ENCODE assay signal across 10 cellular contexts in genomic region chr16:66927012-66927436, GRCh38. TPM values are rescaled to one million over a fixed set of nuclear protein-coding genes. Genes with fewer than 3 reads are reported as not detected.
DNase-seq lines count a peak whose midpoint lies in the region; ATAC-seq, FAIRE-seq and TF ChIP-seq lines count a peak whose summit lies in the region.
"Had no signal": no experiment of that assay in that cellular context is flagged by ENCODE, and none has a peak within 500 bp of the region (broad histone marks: within the 10 kb centered on the region; RNA-seq: fewer than 3 reads in every experiment).

No MANE protein-coding gene starts in this region.

- H3K36me3 ChIP-seq in BE2C (no peaks in the 10 kb centered on the region), K562 (ENCODE audit: control insufficient read depth, insufficient read depth, low read length) (peaks cover 8% of the 10 kb centered on the region; the same call in 2 of the 3 replicates), left lung (peaks cover 0 to 6% of the 10 kb centered on the region in 2 donors), neuronal stem cell (replicated peaks in 1 of 2; ENCODE audit: control insufficient read depth in 2 of 2, insufficient read depth in 2 of 2, low read length in 2 of 2) (peaks cover 0 to 5% of the 10 kb centered on the region in 2 donors)

- H3K4me1 ChIP-seq in BE2C (peaks cover 16% of the 10 kb centered on the region), K562 (replicated peaks in 1 of 2; ENCODE audit: control insufficient read depth in 2 of 2, insufficient read depth in 2 of 2, low read length in 2 of 2) (peaks cover 0 to 26% of the 10 kb centered on the region in 2 experiments; a peak in 4 of 5 replicates), left lung (peaks cover 21 to 52% of the 10 kb centered on the region in 2 donors), neuronal stem cell (ENCODE audit: control insufficient read depth in 2 of 2, insufficient read depth in 1 of 2, low read depth in 1 of 2, low read length in 2 of 2) (peaks cover 2 to 27% of the 10 kb centered on the region in 2 donors)

- 17% methylated on average over 2 of the region's 2 CpGs for WGBS in K562 (ENCODE audit: insufficient coverage, low coverage, missing lambda C conversion rate)
- no CpG with 5 or more reads among the region's 2 CpGs for WGBS in neuronal stem cell (ENCODE audit: extremely low coverage in 2 of 2, insufficient read length in 2 of 2, insufficient replicate concordance in 1 of 2), 2 donors

- H2AFZ ChIP-seq in K562 (ENCODE audit: low read depth, low read length) (no peak overlapping the region), neuronal stem cell (ENCODE audit: low read length) (no peak overlapping the region)

- H2BK15ac ChIP-seq in neuronal stem cell (ENCODE audit: low read length), result no peak overlapping the region

- no peak for TF ChIP-seq CTCF in BE2C (IDR thresholded peaks at IDR 0.05; ENCODE audit: low read depth, low read length)
- no peak for TF ChIP-seq CTCF in K562 (IDR thresholded peaks at IDR 0.05 in 2 of 3, conservative IDR thresholded peaks at IDR 0.05 in 1 of 3; ENCODE audit: insufficient read depth in 2 of 3, low read depth in 1 of 3, low read length in 3 of 3)
- TF ChIP-seq CTCF in left lung (IDR thresholded peaks at IDR 0.05), result no peak

- no peak overlapping the region for H2BK120ac ChIP-seq in neuronal stem cell (ENCODE audit: low read depth, low read length)

- TF ChIP-seq POLR2A in K562 (conservative IDR thresholded peaks at IDR 0.05), result no peak

- no peak overlapping the region for H3K4me3 ChIP-seq in BE2C (ENCODE audit: low read depth, low read length)
- H3K4me3 ChIP-seq in K562, result no peak overlapping the region
- H3K4me3 ChIP-seq in left lung, result no peak overlapping the region
- H3K4me3 ChIP-seq in neuronal stem cell (ENCODE audit: low read length in 2 of 2), result no peak overlapping the region

- H4K20me1 ChIP-seq in K562 (replicated peaks; ENCODE audit: control insufficient read depth, insufficient read depth, low read length), result no peaks in the 10 kb centered on the region

- no peak overlapping the region for H4K8ac ChIP-seq in neuronal stem cell (ENCODE audit: low read depth, low read length)

- in situ Hi-C loops in K562 (cut with MboI), result no loop called here

- H3K27me3 ChIP-seq in BE2C (peaks cover 5% of the 10 kb centered on the region; the same call in 1 of the 2 replicates), K562 (ENCODE audit: control insufficient read depth in 2 of 2, insufficient read depth in 2 of 2, low read length in 2 of 2) (peaks cover 4 to 27% of the 10 kb centered on the region in 2 experiments; a peak in 2 of 5 replicates), left lung (peaks cover 0 to 47% of the 10 kb centered on the region in 2 donors), neuronal stem cell (ENCODE audit: control insufficient read depth in 3 of 3, insufficient read depth in 3 of 3, low read depth in 1 of 3, low read length in 3 of 3) (peaks cover 12 to 44% (median 37%) of the 10 kb centered on the region in 3 experiments)

- TF ChIP-seq EP300 in K562 (IDR thresholded peaks at IDR 0.05; ENCODE audit: low read length), result no peak

- no peak overlapping the region for H2AK5ac ChIP-seq in neuronal stem cell (ENCODE audit: low read depth, low read length)

- H3K79me2 ChIP-seq in K562 (ENCODE audit: control insufficient read depth, insufficient read depth, low read length), result no peaks in the 10 kb centered on the region

- no peak overlapping the region for H2BK5ac ChIP-seq in neuronal stem cell (ENCODE audit: low read length)

- POLR2A ChIA-PET in K562 (lab: Yijun Ruan, JAX), result interaction anchor here (1.3 to 3.0 kb wide), 3 partner anchors 11 to 32 kb away, joined by 4 to 15 read pairs (median 10); no protein-coding TSS in a partner anchor

- no peak overlapping the region for H4K91ac ChIP-seq in neuronal stem cell (ENCODE audit: low read depth, low read length, poor library complexity)

- H3K9me1 ChIP-seq in K562 (ENCODE audit: control insufficient read depth, insufficient read depth, low read length), result no peaks in the 10 kb centered on the region

- H2BK12ac ChIP-seq in neuronal stem cell (ENCODE audit: low read length), result no peak overlapping the region

- CTCF ChIA-PET in K562 (lab: Yijun Ruan, JAX; ENCODE audit: low intra/inter-chr PET ratio), result interaction anchor here (3.6 kb wide), 1 partner anchor 31 kb away, joined by 41 read pairs; no protein-coding TSS in a partner anchor

- H3K4ac ChIP-seq in neuronal stem cell (ENCODE audit: low read length), result no peak overlapping the region

- BruUV-seq in K562 (replicated peaks; lab: Mats Ljungman, UMichigan), result no TSS peak

- no peaks in the 10 kb centered on the region for H3K79me1 ChIP-seq in neuronal stem cell (ENCODE audit: low read depth, low read length)

- intact Hi-C loops in K562 (cut with micrococcal nuclease), result loop anchor here (5.0 kb wide), 1 partner anchor 520 kb away; no protein-coding TSS in a partner anchor
- intact Hi-C loops in left lung (cut with DNase I), result no loop called here

- H3K4me2 ChIP-seq in K562 (ENCODE audit: insufficient read depth, low read length) (no peak overlapping the region), neuronal stem cell (ENCODE audit: insufficient read depth, low read length, poor library complexity, severe bottlenecking) (no peak overlapping the region)

- TF ChIP-seq RAD21 in K562 (CRISPR knock-in tag; conservative IDR thresholded peaks at IDR 0.05 in 1 of 2, IDR thresholded peaks at IDR 0.05 in 1 of 2), result no peak

- H3K18ac ChIP-seq in neuronal stem cell (ENCODE audit: low read length), result no peak overlapping the region

- FAIRE-seq in K562 (lab: Jason Lieb, UNC), result no peak

- H3K14ac ChIP-seq in neuronal stem cell (ENCODE audit: low read length), result no peak overlapping the region

- H3K27ac ChIP-seq in K562 (ENCODE audit: extremely low read depth, low read depth, low read length) (no peak overlapping the region), left lung (peak overlapping the region; percentile 63 to 72), neuronal stem cell (replicated peaks; ENCODE audit: low read length) (no peak overlapping the region)

- ATAC-seq in K562, result no peak
- ATAC-seq in left lung, result peak; percentile 67
- ATAC-seq in GM21381 (IDR thresholded peaks at IDR 0.05; ENCODE audit: unreplicated experiment), result no peak

- no peak overlapping the region for H3K23ac ChIP-seq in neuronal stem cell (ENCODE audit: low read depth, low read length, poor library complexity)

- H3K9me3 ChIP-seq in BE2C (no peaks in the 10 kb centered on the region), K562 (replicated peaks; ENCODE audit: control insufficient read depth, insufficient read depth, low read depth, low read length) (no peaks in the 10 kb centered on the region), left lung (no peaks in the 10 kb centered on the region), neuronal stem cell (replicated peaks in 1 of 2; ENCODE audit: control insufficient read depth in 2 of 2, insufficient read depth in 1 of 2, low read depth in 1 of 2, low read length in 2 of 2) (no peaks in the 10 kb centered on the region)

- H3K9ac ChIP-seq in K562 (ENCODE audit: insufficient read depth in 1 of 2, low read depth in 2 of 2, low read length in 2 of 2) (0 out of 4 replicates have a peak overlapping the region, but pooled peaks of 1 of the 2 experiments have one; percentile 5), neuronal stem cell (ENCODE audit: low read depth, low read length, poor library complexity) (no peak overlapping the region)

- DNase-seq in BE2C (peak; percentile 38), HS-5 (ENCODE audit: low read depth) (peak; percentile 75), K562 (ENCODE audit: extremely low read depth in 1 of 4, low spot score in 3 of 4) (no peak), left lung (peak in 1 of 2 donors; percentile 80), SHP77 treated with DMSO at 0.1 percent for 48 hours (lab: John Stamatoyannopoulos, UW) (no peak), neuronal stem cell (ENCODE audit: low spot score) (no peak)
- DNase-seq in stimulated activated CD4-positive, alpha-beta T cell treated with anti-CD3 and anti-CD28 coated beads, Interleukin-15, amount 100 ng/mL, for 24 hours, result no peak
- DNase-seq: activated naive CD8-positive, alpha-beta T cell treated with anti-CD3 and anti-CD28 coated beads, Interleukin-2, amount 10 ng/mL, durations not matched to agents 7 days and 5 days; NCI-H2171 had no signal

RNA-seq across cellular contexts. Expression of gene RRAD, which starts 1.7 kb away (rescaled TPM):
- polyA plus RNA-seq in BE2C (2012; ENCODE audit: insufficient read depth, insufficient read length, low read depth), result 15.8 TPM
- total RNA-seq in K562 (2011; cell fraction: chromatin; rRNA removed; ENCODE audit: low replicate concordance), result not detected in 2 replicates
- 0.79 and 1.2 TPM in 2 replicates for total RNA-seq in K562 (2011; cell fraction: nucleolus; rRNA removed)
- total RNA-seq in K562 (2011; cell fraction: nucleoplasm; rRNA removed), result 0.44 TPM in 1 of 2 replicates, not detected in the other
- total RNA-seq in K562 (2014; rRNA removed) (0.09 and 0.12 TPM in 2 replicates), K562 (2014; rRNA removed; fragmentation: Illumina TruSeq; extraction: Trizol) (not detected in 2 replicates), K562 (2015; rRNA removed; fragmentation: Illumina TruSeq; extraction: Trizol) (not detected in 2 replicates), K562 (2021) (0.13 and 0.16 TPM in 2 replicates), left lung (10 to 100 TPM in 1 of 2 donors, 1 to 10 TPM in 1; 8.2 to 31.8 TPM)
- polyA plus RNA-seq in K562 (2011; rRNA removed) (0.05 and 0.20 TPM in 2 replicates), K562 (2014; fragmentation: Illumina TruSeq; extraction: Trizol) (not detected in 2 replicates), K562 (2014; fragmentation: Nextera tagmentation; extraction: Ambion mirVana) (not detected), K562 (2014; rRNA removed) (0.12 TPM in 1 of 2 replicates, not detected in the other)
- 0.28 and 0.65 TPM in 2 replicates for polyA plus RNA-seq in K562 (2011; cell fraction: cytosol; rRNA removed)
- 0.20 and 0.71 TPM in 2 replicates for polyA plus RNA-seq in K562 (2011; cell fraction: nucleus; rRNA removed)
- polyA plus RNA-seq in K562 (2012), result 0.12 and 1.1 TPM in 2 replicates
- 0.14 TPM in 1 of 2 replicates, not detected in the other for polyA minus RNA-seq in K562 (2011; rRNA and poly(A)+ RNA removed)
- 0.95 TPM in 1 of 2 replicates, not detected in the other for polyA minus RNA-seq in K562 (2011; cell fraction: cytosol; rRNA and poly(A)+ RNA removed)
- 0.22 TPM in 1 of 2 replicates, not detected in the other for polyA minus RNA-seq in K562 (2011; cell fraction: nucleus; rRNA and poly(A)+ RNA removed)
- 0.32 TPM for polyA plus RNA-seq in neuronal stem cell (2013, experiment 1 of 2)
- polyA plus RNA-seq in neuronal stem cell (2013, experiment 2 of 2), result 0.30 TPM

RNA-seq across cellular contexts. Expression of gene CIAO2B, which starts 7.2 kb away (rescaled TPM):
- 878 TPM for polyA plus RNA-seq in BE2C (2012; ENCODE audit: insufficient read depth, insufficient read length, low read depth)
- 10.4 and 40.1 TPM in 2 replicates for total RNA-seq in K562 (2011; cell fraction: chromatin; rRNA removed; ENCODE audit: low replicate concordance)
- 65.7 and 75.7 TPM in 2 replicates for total RNA-seq in K562 (2011; cell fraction: nucleolus; rRNA removed)
- total RNA-seq in K562 (2011; cell fraction: nucleoplasm; rRNA removed), result 39.2 and 45.6 TPM in 2 replicates
- 147 and 189 TPM in 2 replicates for total RNA-seq in K562 (2014; rRNA removed)
- 57.6 and 86.8 TPM in 2 replicates for total RNA-seq in K562 (2014; rRNA removed; fragmentation: Illumina TruSeq; extraction: Trizol)
- 104 and 111 TPM in 2 replicates for total RNA-seq in K562 (2015; rRNA removed; fragmentation: Illumina TruSeq; extraction: Trizol)
- total RNA-seq in K562 (2021), result 99.4 and 104 TPM in 2 replicates
- 146 and 161 TPM in 2 replicates for polyA plus RNA-seq in K562 (2011; rRNA removed)
- polyA plus RNA-seq in K562 (2011; cell fraction: cytosol; rRNA removed), result 295 and 471 TPM in 2 replicates
- polyA plus RNA-seq in K562 (2011; cell fraction: nucleus; rRNA removed), result 117 and 133 TPM in 2 replicates
- 198 and 206 TPM in 2 replicates for polyA plus RNA-seq in K562 (2012)
- 113 and 154 TPM in 2 replicates for polyA plus RNA-seq in K562 (2014; fragmentation: Illumina TruSeq; extraction: Trizol)
- 100 to 1,000 TPM; 104 to 122 TPM for polyA plus RNA-seq in K562 (2014; fragmentation: Nextera tagmentation; extraction: Ambion mirVana)
- polyA plus RNA-seq in K562 (2014; rRNA removed), result 182 and 250 TPM in 2 replicates
- 67.2 and 95.6 TPM in 2 replicates for polyA minus RNA-seq in K562 (2011; rRNA and poly(A)+ RNA removed)
- polyA minus RNA-seq in K562 (2011; cell fraction: cytosol; rRNA and poly(A)+ RNA removed), result 68.9 and 80.4 TPM in 2 replicates
- polyA minus RNA-seq in K562 (2011; cell fraction: nucleus; rRNA and poly(A)+ RNA removed), result 16.6 and 19.4 TPM in 2 replicates
- total RNA-seq in left lung, result 10 to 100 TPM; 81.7 to 82.5 TPM
- 93.4 TPM for polyA plus RNA-seq in neuronal stem cell (2013, experiment 1 of 2)
- polyA plus RNA-seq in neuronal stem cell (2013, experiment 2 of 2), result 91.2 TPM

RNA-seq across cellular contexts. Expression of gene CES2, which starts 8.3 kb away (rescaled TPM):
- 49.5 TPM for polyA plus RNA-seq in BE2C (2012; ENCODE audit: insufficient read depth, insufficient read length, low read depth)
- total RNA-seq in K562 (2011; cell fraction: chromatin; rRNA removed; ENCODE audit: low replicate concordance), result 47.2 and 114 TPM in 2 replicates
- total RNA-seq in K562 (2011; cell fraction: nucleolus; rRNA removed), result 82.2 and 90.6 TPM in 2 replicates
- total RNA-seq in K562 (2011; cell fraction: nucleoplasm; rRNA removed), result 50.4 and 59.2 TPM in 2 replicates
- total RNA-seq in K562 (2014; rRNA removed) (35.0 and 38.1 TPM in 2 replicates), K562 (2014; rRNA removed; fragmentation: Illumina TruSeq; extraction: Trizol) (15.2 and 16.8 TPM in 2 replicates), K562 (2015; rRNA removed; fragmentation: Illumina TruSeq; extraction: Trizol) (23.6 and 24.4 TPM in 2 replicates), K562 (2021) (33.5 and 37.9 TPM in 2 replicates), left lung (10 to 100 TPM; 31.7 to 38.4 TPM)
- polyA plus RNA-seq in K562 (2011; rRNA removed) (14.0 and 14.1 TPM in 2 replicates), K562 (2014; fragmentation: Illumina TruSeq; extraction: Trizol) (24.9 and 28.4 TPM in 2 replicates), K562 (2014; fragmentation: Nextera tagmentation; extraction: Ambion mirVana) (1 to 10 TPM; 2.2 to 2.4 TPM), K562 (2014; rRNA removed) (27.7 and 28.3 TPM in 2 replicates)
- polyA plus RNA-seq in K562 (2011; cell fraction: cytosol; rRNA removed), result 14.0 and 32.8 TPM in 2 replicates
- polyA plus RNA-seq in K562 (2011; cell fraction: nucleus; rRNA removed), result 17.8 and 25.2 TPM in 2 replicates
- polyA plus RNA-seq in K562 (2012), result 22.3 and 36.1 TPM in 2 replicates
- polyA minus RNA-seq in K562 (2011; rRNA and poly(A)+ RNA removed), result 11.9 and 18.9 TPM in 2 replicates
- polyA minus RNA-seq in K562 (2011; cell fraction: cytosol; rRNA and poly(A)+ RNA removed), result 22.0 and 22.2 TPM in 2 replicates
- polyA minus RNA-seq in K562 (2011; cell fraction: nucleus; rRNA and poly(A)+ RNA removed), result 44.2 and 45.3 TPM in 2 replicates
- 14.6 TPM for polyA plus RNA-seq in neuronal stem cell (2013, experiment 1 of 2)
- polyA plus RNA-seq in neuronal stem cell (2013, experiment 2 of 2), result 15.0 TPM

RNA-seq across cellular contexts. Expression of gene CDH16, which starts 8.3 kb away (rescaled TPM):
- polyA plus RNA-seq in BE2C (2012; ENCODE audit: insufficient read depth, insufficient read length, low read depth), result not detected
- not detected in 2 replicates for total RNA-seq in K562 (2011; cell fraction: chromatin; rRNA removed; ENCODE audit: low replicate concordance)
- not detected in 2 replicates for total RNA-seq in K562 (2011; cell fraction: nucleolus; rRNA removed)
- not detected in 2 replicates for total RNA-seq in K562 (2011; cell fraction: nucleoplasm; rRNA removed)
- total RNA-seq in K562 (2014; rRNA removed) (not detected in 2 replicates), K562 (2014; rRNA removed; fragmentation: Illumina TruSeq; extraction: Trizol) (not detected in 2 replicates), K562 (2015; rRNA removed; fragmentation: Illumina TruSeq; extraction: Trizol) (not detected in 2 replicates), K562 (2021) (not detected in 2 replicates), left lung (under 1 TPM in 1 of 2 donors, not detected in 1; 0.32 TPM)
- polyA plus RNA-seq in K562 (2011; rRNA removed) (not detected in 2 replicates), K562 (2014; fragmentation: Illumina TruSeq; extraction: Trizol) (not detected in 2 replicates), K562 (2014; fragmentation: Nextera tagmentation; extraction: Ambion mirVana) (not detected), K562 (2014; rRNA removed) (not detected in 2 replicates)
- not detected in 2 replicates for polyA plus RNA-seq in K562 (2011; cell fraction: cytosol; rRNA removed)
- polyA plus RNA-seq in K562 (2011; cell fraction: nucleus; rRNA removed), result not detected in 2 replicates
- not detected in 2 replicates for polyA plus RNA-seq in K562 (2012)
- polyA minus RNA-seq in K562 (2011; rRNA and poly(A)+ RNA removed), result not detected in 2 replicates
- not detected in 2 replicates for polyA minus RNA-seq in K562 (2011; cell fraction: cytosol; rRNA and poly(A)+ RNA removed)
- not detected in 2 replicates for polyA minus RNA-seq in K562 (2011; cell fraction: nucleus; rRNA and poly(A)+ RNA removed)
- not detected for polyA plus RNA-seq in neuronal stem cell (2013, experiment 1 of 2)
- not detected for polyA plus RNA-seq in neuronal stem cell (2013, experiment 2 of 2)
- total RNA-seq: activated naive CD8-positive, alpha-beta T cell treated with anti-CD3 and anti-CD28 coated beads, Interleukin-2, amount 10 ng/mL, durations not matched to agents 7 days and 5 days had no signal

RNA-seq across cellular contexts. Expression of gene CES3, which starts 34.0 kb away (rescaled TPM):
- polyA plus RNA-seq in BE2C (2012; ENCODE audit: insufficient read depth, insufficient read length, low read depth), result 9.2 TPM
- total RNA-seq in K562 (2011; cell fraction: chromatin; rRNA removed; ENCODE audit: low replicate concordance), result 3.7 and 10.0 TPM in 2 replicates
- 6.3 and 12.5 TPM in 2 replicates for total RNA-seq in K562 (2011; cell fraction: nucleolus; rRNA removed)
- 4.3 and 6.3 TPM in 2 replicates for total RNA-seq in K562 (2011; cell fraction: nucleoplasm; rRNA removed)
- total RNA-seq in K562 (2014; rRNA removed) (0.68 and 2.0 TPM in 2 replicates), K562 (2014; rRNA removed; fragmentation: Illumina TruSeq; extraction: Trizol) (0.61 and 0.65 TPM in 2 replicates), K562 (2015; rRNA removed; fragmentation: Illumina TruSeq; extraction: Trizol) (1.0 and 1.7 TPM in 2 replicates), K562 (2021) (2.2 and 2.8 TPM in 2 replicates), left lung (1 to 10 TPM in 1 of 2 donors, under 1 TPM in 1; 0.79 to 1.6 TPM)
- polyA plus RNA-seq in K562 (2011; rRNA removed) (0.60 and 4.4 TPM in 2 replicates), K562 (2014; fragmentation: Illumina TruSeq; extraction: Trizol) (0.98 and 1.2 TPM in 2 replicates), K562 (2014; fragmentation: Nextera tagmentation; extraction: Ambion mirVana) (under 1 TPM; 0.06 TPM), K562 (2014; rRNA removed) (1.3 and 3.1 TPM in 2 replicates)
- 0.57 and 2.3 TPM in 2 replicates for polyA plus RNA-seq in K562 (2011; cell fraction: cytosol; rRNA removed)
- polyA plus RNA-seq in K562 (2011; cell fraction: nucleus; rRNA removed), result 8.2 and 24.8 TPM in 2 replicates
- polyA plus RNA-seq in K562 (2012), result 1.2 and 3.3 TPM in 2 replicates
- 1.1 and 2.1 TPM in 2 replicates for polyA minus RNA-seq in K562 (2011; rRNA and poly(A)+ RNA removed)
- 2.2 TPM in 1 of 2 replicates, not detected in the other for polyA minus RNA-seq in K562 (2011; cell fraction: cytosol; rRNA and poly(A)+ RNA removed)
- polyA minus RNA-seq in K562 (2011; cell fraction: nucleus; rRNA and poly(A)+ RNA removed), result 3.6 and 18.4 TPM in 2 replicates
- 2.4 TPM for polyA plus RNA-seq in neuronal stem cell (2013, experiment 1 of 2)
- polyA plus RNA-seq in neuronal stem cell (2013, experiment 2 of 2), result 2.5 TPM

Comparison
In these comparisons a context has a peak if more than half of its experiments do, and no peak if none do; other contexts are left out.
1. DNase-seq: peak in BE2C (single experiment) and HS-5 (single experiment); none in K562 (0 of 4), SHP77 treated with DMSO at 0.1 percent for 48 hours (single experiment), neuronal stem cell (single experiment) and stimulated activated CD4-positive, alpha-beta T cell treated with anti-CD3 and anti-CD28 coated beads, Interleukin-15, amount 100 ng/mL, for 24 hours (single experiment).
2. H3K27ac ChIP-seq: peak in left lung (2 of 2); none in K562 (single experiment) and neuronal stem cell (single experiment).
3. RNA of gene RRAD, which starts 1.7 kb away (total RNA-seq): 8.2 to 31.8 TPM in left lung; 0.09 to 1.2 TPM in K562; every median in the first group is over 4 times any median in the second.